Comparison of ENCODE assay signal across 31 cellular contexts in genomic region chr5:31319338-31319737, GRCh38.
"Had no signal": no experiment of that assay in that cellular context is flagged by ENCODE, and none has a peak within 500 bp of the region (broad histone marks: within the 10 kb centered on the region; RNA-seq: fewer than 3 reads in every experiment).

No MANE protein-coding gene starts in this region.

- FAIRE-seq: frontal cortex had no signal

- H3K27ac Mint-ChIP-seq: activated CD4-positive, alpha-beta memory T cell treated with anti-CD3 and anti-CD28 coated beads for 36 hours; activated CD4-positive, alpha-beta T cell treated with anti-CD3 and anti-CD28 coated beads for 36 hours; activated CD4-positive, alpha-beta T cell treated with anti-CD3 and anti-CD28 coated beads, Interleukin-2, amount 10 ng/mL, durations not matched to agents 24 days and 14 days; activated CD8-positive, alpha-beta memory T cell treated with anti-CD3 and anti-CD28 coated beads, Interleukin-2, amount 10 ng/mL, durations not matched to agents 7 days and 5 days; activated CD8-positive, alpha-beta T cell treated with anti-CD3 and anti-CD28 coated beads, Interleukin-2, amount 10 ng/mL, durations not matched to agents 7 days and 5 days; activated naive CD4-positive, alpha-beta T cell treated with anti-CD3 and anti-CD28 coated beads for 36 hours; activated naive CD4-positive, alpha-beta T cell treated with anti-CD3 and anti-CD28 coated beads, Interleukin-2, amount 50 U/mL, for 24 hours; activated naive CD8-positive, alpha-beta T cell treated with anti-CD3 and anti-CD28 coated beads for 36 hours; activated T-helper 1 cell treated with anti-CD3 and anti-CD28 coated beads, Interleukin-12 subunit alpha, Interleukin-12 subunit beta, Interleukin-2, Interleukin-4 antibody, amounts not matched to agents 30 ng/mL and 10 ng/mL and 1 ng/mL, durations not matched to agents 14 hours and 24 hours and 36 hours; activated T-helper 2 cell treated with anti-CD3 and anti-CD28 coated beads, Interferon-gamma antibody, Interleukin-2, Interleukin-4, amounts not matched to agents 10 μg/mL and 5 μg/mL and 100 μg/mL, durations not matched to agents 14 hours and 24 hours and 36 hours; brain; dendritic cell treated with granulocyte-macrophage colony-stimulating factor and Interleukin-4, amounts not matched to agents 40 ng/mL and 50 ng/mL, for 4 days; endodermal cell had no signal

- H3K4me3 Mint-ChIP-seq: activated CD4-positive, alpha-beta memory T cell treated with anti-CD3 and anti-CD28 coated beads for 36 hours; activated CD4-positive, alpha-beta T cell treated with anti-CD3 and anti-CD28 coated beads for 36 hours; activated CD4-positive, alpha-beta T cell treated with anti-CD3 and anti-CD28 coated beads, Interleukin-2, amount 10 ng/mL, durations not matched to agents 24 days and 14 days; activated CD8-positive, alpha-beta memory T cell treated with anti-CD3 and anti-CD28 coated beads, Interleukin-2, amount 10 ng/mL, durations not matched to agents 7 days and 5 days; activated CD8-positive, alpha-beta T cell treated with anti-CD3 and anti-CD28 coated beads, Interleukin-2, amount 10 ng/mL, durations not matched to agents 7 days and 5 days; activated naive CD4-positive, alpha-beta T cell treated with anti-CD3 and anti-CD28 coated beads for 36 hours; activated naive CD4-positive, alpha-beta T cell treated with anti-CD3 and anti-CD28 coated beads, Interleukin-2, amount 50 U/mL, for 24 hours; activated naive CD8-positive, alpha-beta T cell treated with anti-CD3 and anti-CD28 coated beads for 36 hours; activated T-helper 1 cell treated with anti-CD3 and anti-CD28 coated beads, Interleukin-12 subunit alpha, Interleukin-12 subunit beta, Interleukin-2, Interleukin-4 antibody, amounts not matched to agents 30 ng/mL and 10 ng/mL and 1 ng/mL, durations not matched to agents 14 hours and 24 hours and 36 hours; brain; central memory CD8-positive, alpha-beta T cell; dendritic cell treated with granulocyte-macrophage colony-stimulating factor and Interleukin-4, amounts not matched to agents 40 ng/mL and 50 ng/mL, for 4 days; endodermal cell had no signal

- H3K4me3 ChIP-seq: ascending aorta, breast epithelium, cardiac muscle cell, coronary artery, dorsolateral prefrontal cortex had no signal

- H3K27me3 Mint-ChIP-seq: activated CD4-positive, alpha-beta memory T cell treated with anti-CD3 and anti-CD28 coated beads for 36 hours; activated CD4-positive, alpha-beta T cell treated with anti-CD3 and anti-CD28 coated beads, Interleukin-2, amount 10 ng/mL, durations not matched to agents 24 days and 14 days; activated CD8-positive, alpha-beta memory T cell treated with anti-CD3 and anti-CD28 coated beads, Interleukin-2, amount 10 ng/mL, durations not matched to agents 7 days and 5 days; activated naive CD4-positive, alpha-beta T cell treated with anti-CD3 and anti-CD28 coated beads, Interleukin-2, amount 50 U/mL, for 24 hours; central memory CD8-positive, alpha-beta T cell; dendritic cell treated with granulocyte-macrophage colony-stimulating factor and Interleukin-4, amounts not matched to agents 40 ng/mL and 50 ng/mL, for 4 days had no signal

- H3K36me3 ChIP-seq: ascending aorta, cardiac muscle cell had no signal

- H3K36me3 Mint-ChIP-seq: activated CD4-positive, alpha-beta memory T cell treated with anti-CD3 and anti-CD28 coated beads for 36 hours; activated CD8-positive, alpha-beta memory T cell treated with anti-CD3 and anti-CD28 coated beads, Interleukin-2, amount 10 ng/mL, durations not matched to agents 7 days and 5 days; activated naive CD4-positive, alpha-beta T cell treated with anti-CD3 and anti-CD28 coated beads, Interleukin-2, amount 50 U/mL, for 24 hours; activated naive CD8-positive, alpha-beta T cell treated with anti-CD3 and anti-CD28 coated beads for 36 hours; brain had no signal

- H3K9me3 Mint-ChIP-seq: activated CD4-positive, alpha-beta memory T cell treated with anti-CD3 and anti-CD28 coated beads for 36 hours; activated CD4-positive, alpha-beta T cell treated with anti-CD3 and anti-CD28 coated beads, Interleukin-2, amount 10 ng/mL, durations not matched to agents 24 days and 14 days; activated naive CD4-positive, alpha-beta T cell treated with anti-CD3 and anti-CD28 coated beads for 36 hours; activated naive CD4-positive, alpha-beta T cell treated with anti-CD3 and anti-CD28 coated beads, Interleukin-2, amount 50 U/mL, for 24 hours; activated naive CD8-positive, alpha-beta T cell treated with anti-CD3 and anti-CD28 coated beads for 36 hours; activated T-helper 1 cell treated with anti-CD3 and anti-CD28 coated beads, Interleukin-12 subunit alpha, Interleukin-12 subunit beta, Interleukin-2, Interleukin-4 antibody, amounts not matched to agents 30 ng/mL and 10 ng/mL and 1 ng/mL, durations not matched to agents 14 hours and 24 hours and 36 hours; activated T-helper 2 cell treated with anti-CD3 and anti-CD28 coated beads, Interferon-gamma antibody, Interleukin-2, Interleukin-4, amounts not matched to agents 10 μg/mL and 5 μg/mL and 100 μg/mL, durations not matched to agents 14 hours and 24 hours and 36 hours; brain; central memory CD8-positive, alpha-beta T cell; dendritic cell treated with granulocyte-macrophage colony-stimulating factor and Interleukin-4, amounts not matched to agents 40 ng/mL and 50 ng/mL, for 4 days; endodermal cell had no signal

- ATAC-seq: activated CD4-positive, alpha-beta T cell treated with anti-CD3 and anti-CD28 coated beads for 36 hours; activated CD8-positive, alpha-beta memory T cell treated with anti-CD3 and anti-CD28 coated beads, Interleukin-2, amount 10 ng/mL, durations not matched to agents 7 days and 5 days; activated CD8-positive, alpha-beta T cell treated with anti-CD3 and anti-CD28 coated beads, Interleukin-2, amount 10 ng/mL, durations not matched to agents 7 days and 5 days; esophagus mucosa had no signal

- H3K4me1 ChIP-seq: ascending aorta, breast epithelium had no signal

- H3K27me3 ChIP-seq: ascending aorta, breast epithelium, cardiac muscle cell had no signal

- H3K4me1 Mint-ChIP-seq: activated CD4-positive, alpha-beta T cell treated with anti-CD3 and anti-CD28 coated beads for 36 hours; activated CD4-positive, alpha-beta T cell treated with anti-CD3 and anti-CD28 coated beads, Interleukin-2, amount 10 ng/mL, durations not matched to agents 24 days and 14 days; activated CD8-positive, alpha-beta memory T cell treated with anti-CD3 and anti-CD28 coated beads, Interleukin-2, amount 10 ng/mL, durations not matched to agents 7 days and 5 days; activated naive CD4-positive, alpha-beta T cell treated with anti-CD3 and anti-CD28 coated beads, Interleukin-2, amount 50 U/mL, for 24 hours; activated naive CD8-positive, alpha-beta T cell treated with anti-CD3 and anti-CD28 coated beads for 36 hours; brain; central memory CD8-positive, alpha-beta T cell had no signal

- H3K27ac ChIP-seq: ascending aorta, breast epithelium, cardiac muscle cell, coronary artery, dorsolateral prefrontal cortex had no signal

- DNase-seq: activated CD4-positive, alpha-beta memory T cell treated with anti-CD3 and anti-CD28 coated beads for 36 hours; activated CD4-positive, alpha-beta T cell treated with anti-CD3 and anti-CD28 coated beads for 36 hours; activated CD4-positive, alpha-beta T cell treated with anti-CD3 and anti-CD28 coated beads, Interleukin-2, amount 10 ng/mL, durations not matched to agents 24 days and 14 days; activated CD4-positive, CD25-positive, alpha-beta regulatory T cell; activated CD4-positive, CD25-positive, alpha-beta regulatory T cell treated with anti-CD3 and anti-CD28 coated beads, Interleukin-2, amount 50 U/mL, for 72 hours; activated CD8-positive, alpha-beta memory T cell treated with anti-CD3 and anti-CD28 coated beads, Interleukin-2, amount 10 ng/mL, durations not matched to agents 7 days and 5 days; activated CD8-positive, alpha-beta memory T cell treated with anti-CD3 and anti-CD28 coated beads, Interleukin-2, amount 50 U/mL, for 4 hours; activated CD8-positive, alpha-beta T cell treated with anti-CD3 and anti-CD28 coated beads, Interleukin-2, amount 10 ng/mL, durations not matched to agents 7 days and 5 days; activated effector memory CD4-positive, alpha-beta T cell treated with anti-CD3 and anti-CD28 coated beads, Interleukin-2, amount 50 U/mL, for 16 hours; activated naive CD4-positive, alpha-beta T cell treated with anti-CD3 and anti-CD28 coated beads for 36 hours; activated naive CD8-positive, alpha-beta T cell treated with anti-CD3 and anti-CD28 coated beads for 36 hours; activated T-cell treated with anti-CD3 and anti-CD28 coated beads, Interleukin-2, amount 50 U/mL, for 1 hour; activated T-cell treated with anti-CD3 and anti-CD28 coated beads, Interleukin-2, amount 50 U/mL, for 48 hours; dorsolateral prefrontal cortex; effector memory CD4-positive, alpha-beta T cell; endodermal cell; foreskin fibroblast; head of caudate nucleus; T-helper 2 cell had no signal

- H3K9me3 ChIP-seq: ascending aorta, breast epithelium had no signal
